Comparison of ENCODE assay signal across 16 cellular contexts in the genomic region with DNA sequence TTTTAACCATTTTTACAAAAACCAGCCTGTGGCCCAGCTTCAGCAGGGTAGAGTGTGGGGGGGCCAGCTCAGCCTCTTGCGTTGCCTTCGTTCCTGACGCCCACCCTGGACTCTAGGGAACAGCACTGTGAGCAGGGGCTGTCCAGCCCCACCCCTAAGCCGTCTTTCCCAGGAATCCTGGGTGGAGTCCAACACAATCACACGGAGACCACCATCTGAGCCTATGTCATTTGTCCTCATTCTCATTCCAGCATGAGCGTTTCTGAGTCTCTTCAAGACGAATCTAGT.
A peak's percentile ranks its signal among the peaks of the same experiment; 100 is the strongest.
DNase-seq lines count a peak whose midpoint lies in the region; TF ChIP-seq lines count a peak whose summit lies in the region.
"Had no signal": no experiment of that assay in that cellular context is flagged by ENCODE, and none has a peak within 500 bp of the region (broad histone marks: within the 10 kb centered on the region; RNA-seq: fewer than 3 reads in every experiment).

No MANE protein-coding gene starts in this region.

- TF ChIP-seq CTCF in coronary artery (IDR thresholded peaks at IDR 0.05) (no peak), osteoblast (IDR thresholded peaks at IDR 0.05; ENCODE audit: extremely low read depth, low read depth, low read length) (no peak)

- H3K27me3 ChIP-seq in H7 (ENCODE audit: control insufficient read depth, insufficient read depth, low read length) (no peaks in the 10 kb centered on the region), osteoblast (ENCODE audit: insufficient read depth, low read length) (no peaks in the 10 kb centered on the region)
- H3K27me3 ChIP-seq: BE2C had no signal

- H3K4me2 ChIP-seq in osteoblast (ENCODE audit: insufficient read depth, low read length): no peak overlapping the region

- H3K4me1 ChIP-seq in osteoblast (ENCODE audit: insufficient read depth, low read length): peaks cover under 1% of the 10 kb centered on the region
- H3K4me1 ChIP-seq: Caco-2 had no signal

- H3K27ac ChIP-seq in coronary artery (no peak overlapping the region), osteoblast (ENCODE audit: low read depth, low read length) (no peak overlapping the region)
- H3K27ac ChIP-seq: C4-2B, GM23248, HL-60 had no signal

- H3K79me2 ChIP-seq in osteoblast (ENCODE audit: insufficient read depth, low read length): no peaks in the 10 kb centered on the region

- H3K36me3 ChIP-seq in H7 (replicated peaks; ENCODE audit: control insufficient read depth, insufficient read depth, low read length) (no peaks in the 10 kb centered on the region), osteoblast (ENCODE audit: insufficient read depth, low read length) (no peaks in the 10 kb centered on the region)

- H4K20me1 ChIP-seq in osteoblast (ENCODE audit: insufficient read depth, low read length): peaks cover 2% of the 10 kb centered on the region

- no peaks in the 10 kb centered on the region for H3K9me3 ChIP-seq in osteoblast (ENCODE audit: low read depth, low read length)
- H3K9me3 ChIP-seq: BE2C, Caco-2 had no signal

- DNase-seq in H7 (peak; percentile 38), coronary artery (ENCODE audit: low spot score) (peak; percentile 50), osteoblast (ENCODE audit: insufficient read length, low spot score, missing footprints) (peak; percentile 51), SHP77 treated with DMSO at 0.1 percent for 48 hours (lab: John Stamatoyannopoulos, UW) (no peak), SIG-M5 (lab: John Stamatoyannopoulos, UW) (no peak), NCI-H128 (lab: John Stamatoyannopoulos, UW; ENCODE audit: unreplicated experiment) (no peak), superior temporal gyrus (ENCODE audit: extremely low spot score) (no peak)
- DNase-seq: ACHN; BE2C; Caco-2; CD4-positive, alpha-beta T cell; GM23248; HCEC 1CT; IMR-90 had no signal

- H2AFZ ChIP-seq in osteoblast (ENCODE audit: low read length): no peak overlapping the region
- H2AFZ ChIP-seq: GM23248 had no signal

- no peak overlapping the region for H3K4me3 ChIP-seq in H7 (ENCODE audit: insufficient read depth, low read depth, low read length)
- H3K4me3 ChIP-seq in coronary artery: no peak overlapping the region
- no peak overlapping the region for H3K4me3 ChIP-seq in osteoblast (ENCODE audit: insufficient read depth, low read length)
- H3K4me3 ChIP-seq: GM23248 had no signal

Comparison
In these comparisons a context has a peak if more than half of its experiments do, and no peak if none do; other contexts are left out.
1. DNase-seq: peak in H7 (single experiment), coronary artery (single experiment) and osteoblast (single experiment); none in SHP77 treated with DMSO at 0.1 percent for 48 hours (single experiment), SIG-M5 (single experiment), NCI-H128 (single experiment) and superior temporal gyrus (single experiment).